ENCODE assay signal across 9 cellular contexts in the genomic region with DNA sequence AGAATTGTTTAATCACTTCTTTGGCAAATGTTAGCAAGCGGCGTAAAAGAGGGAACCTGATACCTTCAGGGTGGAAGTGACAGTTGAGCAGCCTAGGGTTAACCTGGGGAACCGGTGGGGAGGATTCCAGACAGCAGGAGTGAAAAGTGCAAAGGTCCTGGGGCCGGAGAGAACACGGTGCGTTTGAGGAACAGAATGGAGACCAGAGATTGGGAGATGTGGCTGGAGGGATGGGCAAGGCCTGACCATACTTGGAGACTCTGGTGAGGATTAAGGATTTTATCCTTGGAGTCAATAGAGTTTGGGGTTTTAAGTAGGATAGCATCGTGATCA. TPM values are rescaled to one million over a fixed set of nuclear protein-coding genes. Genes with fewer than 3 reads are reported as not detected.
A peak's percentile ranks its signal among the peaks of the same experiment; 100 is the strongest.
DNase-seq lines count a peak whose midpoint lies in the region; ATAC-seq, FAIRE-seq and TF ChIP-seq lines count a peak whose summit lies in the region.
"Had no signal": no experiment of that assay in that cellular context is flagged by ENCODE, and none has a peak within 500 bp of the region (broad histone marks: within the 10 kb centered on the region; RNA-seq: fewer than 3 reads in every experiment).

No MANE protein-coding gene starts in this region.

- H4K20me1 ChIP-seq in K562 (replicated peaks; ENCODE audit: control insufficient read depth, insufficient read depth, low read length): no peaks in the 10 kb centered on the region

- TF ChIP-seq CTCF in K562 (IDR thresholded peaks at IDR 0.05 in 2 of 3, conservative IDR thresholded peaks at IDR 0.05 in 1 of 3; ENCODE audit: insufficient read depth in 2 of 3, low read depth in 1 of 3, low read length in 3 of 3): no peak
- no peak for TF ChIP-seq CTCF in tibial nerve (IDR thresholded peaks at IDR 0.05)

- no peaks in the 10 kb centered on the region for H3K9me3 Mint-ChIP-seq in activated naive CD4-positive, alpha-beta T cell treated with anti-CD3 and anti-CD28 coated beads, Interleukin-2, amount 50 U/mL, for 24 hours

- H3K9me3 ChIP-seq in K562 (replicated peaks; ENCODE audit: control insufficient read depth, insufficient read depth, low read depth, low read length): no peaks in the 10 kb centered on the region
- no peaks in the 10 kb centered on the region for H3K9me3 ChIP-seq in tibial nerve

- H3K4me2 ChIP-seq in K562 (ENCODE audit: insufficient read depth, low read length): peak overlapping the region; percentile 82

- H3K79me2 ChIP-seq in K562 (ENCODE audit: control insufficient read depth, insufficient read depth, low read length): peaks cover 21% of the 10 kb centered on the region

- H3K36me3 ChIP-seq in K562 (ENCODE audit: control insufficient read depth, insufficient read depth, low read length): peaks cover 10% of the 10 kb centered on the region; the same call in 2 of the 3 replicates
- peaks cover 0 to 12% (median 0%) of the 10 kb centered on the region in 3 donors for H3K36me3 ChIP-seq in tibial nerve

- FAIRE-seq in K562 (lab: Jason Lieb, UNC) (no peak), HTR-8/SVneo (lab: Jason Lieb, UNC) (no peak)

- no peaks in the 10 kb centered on the region for H3K27me3 Mint-ChIP-seq in activated naive CD4-positive, alpha-beta T cell treated with anti-CD3 and anti-CD28 coated beads, Interleukin-2, amount 50 U/mL, for 24 hours

- 26% methylated on average over 7 of the region's 7 CpGs for WGBS in K562 (ENCODE audit: insufficient coverage, low coverage, missing lambda C conversion rate)
- 52 to 54% methylated on average over 7 of the region's 7 CpGs for WGBS in tibial nerve, 2 donors

- POLR2A ChIA-PET in K562 (lab: Yijun Ruan, JAX): interaction anchor here (0.7 to 2.3 kb wide), 4 partner anchors 8 to 153 kb away, joined by 5 to 9 read pairs (median 6); a partner anchor contains a TSS

- H3K27me3 ChIP-seq in K562 (ENCODE audit: control insufficient read depth in 2 of 2, insufficient read depth in 2 of 2, low read length in 2 of 2): no peaks in the 10 kb centered on the region
- no peaks in the 10 kb centered on the region for H3K27me3 ChIP-seq in tibial nerve

- peak overlapping the region; percentile 62 to 90; a peak in 2 of 4 replicates for H3K9ac ChIP-seq in K562 (ENCODE audit: insufficient read depth in 1 of 2, low read depth in 2 of 2, low read length in 2 of 2)

- H3K27ac Mint-ChIP-seq in activated naive CD4-positive, alpha-beta T cell treated with anti-CD3 and anti-CD28 coated beads, Interleukin-2, amount 50 U/mL, for 24 hours: peak overlapping the region; percentile 19

- no peak for TF ChIP-seq RAD21 in K562 (CRISPR knock-in tag; conservative IDR thresholded peaks at IDR 0.05 in 1 of 2, IDR thresholded peaks at IDR 0.05 in 1 of 2)

- H3K9me1 ChIP-seq in K562 (ENCODE audit: control insufficient read depth, insufficient read depth, low read length): no peaks in the 10 kb centered on the region

- in situ Hi-C loops in K562 (cut with MboI): no loop called here

- CTCF ChIA-PET in K562 (lab: Yijun Ruan, JAX; ENCODE audit: low intra/inter-chr PET ratio): no interaction called here

- H2AFZ ChIP-seq in K562 (ENCODE audit: low read depth, low read length): peak overlapping the region; percentile 91

- H3K4me3 ChIP-seq in K562: peak overlapping the region; percentile 40
- H3K4me3 ChIP-seq in tibial nerve: peak overlapping the region in 3 of 4 donors; percentile 45 to 82 (median 79)

- H3K27ac ChIP-seq in K562 (ENCODE audit: extremely low read depth, low read depth, low read length): peak overlapping the region; percentile 23; the same call in 1 of the 3 replicates
- peak overlapping the region in 2 of 4 donors; percentile 88 to 94 for H3K27ac ChIP-seq in tibial nerve

- BruUV-seq in K562 (replicated peaks; lab: Mats Ljungman, UMichigan): no TSS peak

- H3K4me1 Mint-ChIP-seq in activated naive CD4-positive, alpha-beta T cell treated with anti-CD3 and anti-CD28 coated beads, Interleukin-2, amount 50 U/mL, for 24 hours: peaks cover 33% of the 10 kb centered on the region

- intact Hi-C loops in K562 (cut with micrococcal nuclease): loop anchor here (2.0 kb wide), 1 partner anchor 36 kb away; no protein-coding TSS in a partner anchor

- H3K4me1 ChIP-seq in K562 (replicated peaks in 1 of 2; ENCODE audit: control insufficient read depth in 2 of 2, insufficient read depth in 2 of 2, low read length in 2 of 2) (peaks cover 21 to 39% of the 10 kb centered on the region in 2 experiments), tibial nerve (peaks cover 0 to 36% (median 22%) of the 10 kb centered on the region in 4 donors)

- TF ChIP-seq POLR2A in K562 (conservative IDR thresholded peaks at IDR 0.05) (no peak), tibial nerve (IDR thresholded peaks at IDR 0.05) (no peak)

- H3K4me3 Mint-ChIP-seq in activated naive CD4-positive, alpha-beta T cell treated with anti-CD3 and anti-CD28 coated beads, Interleukin-2, amount 50 U/mL, for 24 hours: peak overlapping the region; percentile 92

- no peak for TF ChIP-seq EP300 in K562 (IDR thresholded peaks at IDR 0.05; ENCODE audit: low read length)
- no peak for TF ChIP-seq EP300 in tibial nerve (IDR thresholded peaks at IDR 0.05)

- no peak for ATAC-seq in K562

- DNase-seq in activated naive CD4-positive, alpha-beta T cell treated with Interleukin-2 at 50 U/mL for 16 hours: no peak
- DNase-seq in K562 (ENCODE audit: extremely low read depth in 1 of 4, low spot score in 3 of 4) (no peak), medulla oblongata (ENCODE audit: extremely low spot score) (peak; percentile 9), tibial nerve (ENCODE audit: low spot score in 2 of 2) (no peak), HTR-8/SVneo (ENCODE audit: insufficient read length, low spot score) (no peak), activated T-cell treated with anti-CD3 and anti-CD28 coated beads for 4 hours (no peak)
- DNase-seq in stimulated activated CD4-positive, alpha-beta T cell treated with anti-CD3 and anti-CD28 coated beads, Interleukin-4, amount 100 ng/mL, for 24 hours: no peak
- DNase-seq: NCI-H1417 treated with DMSO at 0.1 percent for 48 hours had no signal

- H3K36me3 Mint-ChIP-seq in activated naive CD4-positive, alpha-beta T cell treated with anti-CD3 and anti-CD28 coated beads, Interleukin-2, amount 50 U/mL, for 24 hours: no peaks in the 10 kb centered on the region

RNA-seq across cellular contexts. Expression of a gene that starts 2.3 kb away (rescaled TPM):
- total RNA-seq in K562 (2011; cell fraction: chromatin; rRNA removed; ENCODE audit: low replicate concordance): 16.3 and 42.5 TPM in 2 replicates
- 25.9 and 29.5 TPM in 2 replicates for total RNA-seq in K562 (2011; cell fraction: nucleolus; rRNA removed)
- 22.4 and 27.7 TPM in 2 replicates for total RNA-seq in K562 (2011; cell fraction: nucleoplasm; rRNA removed)
- 8.5 and 8.9 TPM in 2 replicates for total RNA-seq in K562 (2014; rRNA removed)
- total RNA-seq in K562 (2014; rRNA removed; fragmentation: Illumina TruSeq; extraction: Trizol): 3.5 and 3.8 TPM in 2 replicates
- total RNA-seq in K562 (2015; rRNA removed; fragmentation: Illumina TruSeq; extraction: Trizol): 5.3 and 8.0 TPM in 2 replicates
- 16.4 and 20.8 TPM in 2 replicates for total RNA-seq in K562 (2021)
- 4.5 and 7.4 TPM in 2 replicates for polyA plus RNA-seq in K562 (2011; rRNA removed)
- polyA plus RNA-seq in K562 (2011; cell fraction: cytosol; rRNA removed): 7.7 and 11.0 TPM in 2 replicates
- 12.9 and 18.2 TPM in 2 replicates for polyA plus RNA-seq in K562 (2011; cell fraction: nucleus; rRNA removed)
- polyA plus RNA-seq in K562 (2012): 5.2 and 7.5 TPM in 2 replicates
- 5.3 and 8.5 TPM in 2 replicates for polyA plus RNA-seq in K562 (2014; fragmentation: Illumina TruSeq; extraction: Trizol)
- under 1 TPM; 0.80 to 0.84 TPM for polyA plus RNA-seq in K562 (2014; fragmentation: Nextera tagmentation; extraction: Ambion mirVana)
- polyA plus RNA-seq in K562 (2014; rRNA removed): 7.0 and 12.1 TPM in 2 replicates
- polyA minus RNA-seq in K562 (2011; rRNA and poly(A)+ RNA removed): 4.9 and 5.7 TPM in 2 replicates
- 4.1 and 7.2 TPM in 2 replicates for polyA minus RNA-seq in K562 (2011; cell fraction: cytosol; rRNA and poly(A)+ RNA removed)
- 5.7 and 7.8 TPM in 2 replicates for polyA minus RNA-seq in K562 (2011; cell fraction: nucleus; rRNA and poly(A)+ RNA removed)
- total RNA-seq in tibial nerve: 10 to 100 TPM; 20.3 to 43.2 (median 34.4) TPM

RNA-seq across cellular contexts. Expression of a gene that starts 18.9 kb away (rescaled TPM):
- total RNA-seq in K562 (2011; cell fraction: chromatin; rRNA removed; ENCODE audit: low replicate concordance): not detected in 2 replicates
- not detected in 2 replicates for total RNA-seq in K562 (2011; cell fraction: nucleolus; rRNA removed)
- not detected in 2 replicates for total RNA-seq in K562 (2011; cell fraction: nucleoplasm; rRNA removed)
- not detected in 2 replicates for total RNA-seq in K562 (2014; rRNA removed)
- not detected in 2 replicates for total RNA-seq in K562 (2014; rRNA removed; fragmentation: Illumina TruSeq; extraction: Trizol)
- not detected in 2 replicates for total RNA-seq in K562 (2015; rRNA removed; fragmentation: Illumina TruSeq; extraction: Trizol)
- total RNA-seq in K562 (2021): not detected in 2 replicates
- polyA plus RNA-seq in K562 (2011; rRNA removed): not detected in 2 replicates
- polyA plus RNA-seq in K562 (2011; cell fraction: cytosol; rRNA removed): not detected in 2 replicates
- polyA plus RNA-seq in K562 (2011; cell fraction: nucleus; rRNA removed): 0.21 TPM in 1 of 2 replicates, not detected in the other
- not detected in 2 replicates for polyA plus RNA-seq in K562 (2012)
- polyA plus RNA-seq in K562 (2014; fragmentation: Illumina TruSeq; extraction: Trizol): not detected in 2 replicates
- polyA plus RNA-seq in K562 (2014; fragmentation: Nextera tagmentation; extraction: Ambion mirVana): not detected
- not detected in 2 replicates for polyA plus RNA-seq in K562 (2014; rRNA removed)
- polyA minus RNA-seq in K562 (2011; rRNA and poly(A)+ RNA removed): not detected in 2 replicates
- polyA minus RNA-seq in K562 (2011; cell fraction: cytosol; rRNA and poly(A)+ RNA removed): not detected in 2 replicates
- not detected in 2 replicates for polyA minus RNA-seq in K562 (2011; cell fraction: nucleus; rRNA and poly(A)+ RNA removed)
- not detected for total RNA-seq in tibial nerve

RNA-seq across cellular contexts. Expression of a gene that starts 25.9 kb away (rescaled TPM):
- total RNA-seq in K562 (2011; cell fraction: chromatin; rRNA removed; ENCODE audit: low replicate concordance): not detected in 2 replicates
- not detected in 2 replicates for total RNA-seq in K562 (2011; cell fraction: nucleolus; rRNA removed)
- total RNA-seq in K562 (2011; cell fraction: nucleoplasm; rRNA removed): not detected in 2 replicates
- total RNA-seq in K562 (2014; rRNA removed) (not detected in 2 replicates), K562 (2014; rRNA removed; fragmentation: Illumina TruSeq; extraction: Trizol) (not detected in 2 replicates), K562 (2015; rRNA removed; fragmentation: Illumina TruSeq; extraction: Trizol) (not detected in 2 replicates), K562 (2021) (not detected in 2 replicates), tibial nerve (not detected)
- polyA plus RNA-seq in K562 (2011; rRNA removed) (not detected in 2 replicates), K562 (2014; fragmentation: Illumina TruSeq; extraction: Trizol) (not detected in 2 replicates), K562 (2014; fragmentation: Nextera tagmentation; extraction: Ambion mirVana) (not detected), K562 (2014; rRNA removed) (not detected in 2 replicates)
- polyA plus RNA-seq in K562 (2011; cell fraction: cytosol; rRNA removed): 0.97 TPM in 1 of 2 replicates, not detected in the other
- not detected in 2 replicates for polyA plus RNA-seq in K562 (2011; cell fraction: nucleus; rRNA removed)
- 0.42 TPM in 1 of 2 replicates, not detected in the other for polyA plus RNA-seq in K562 (2012)
- not detected in 2 replicates for polyA minus RNA-seq in K562 (2011; rRNA and poly(A)+ RNA removed)
- polyA minus RNA-seq in K562 (2011; cell fraction: cytosol; rRNA and poly(A)+ RNA removed): not detected in 2 replicates
- not detected in 2 replicates for polyA minus RNA-seq in K562 (2011; cell fraction: nucleus; rRNA and poly(A)+ RNA removed)

RNA-seq across cellular contexts. Expression of a gene that starts 33.2 kb away (rescaled TPM):
- 11.5 and 33.7 TPM in 2 replicates for total RNA-seq in K562 (2011; cell fraction: chromatin; rRNA removed; ENCODE audit: low replicate concordance)
- 25.3 and 25.8 TPM in 2 replicates for total RNA-seq in K562 (2011; cell fraction: nucleolus; rRNA removed)
- total RNA-seq in K562 (2011; cell fraction: nucleoplasm; rRNA removed): 16.5 and 22.7 TPM in 2 replicates
- total RNA-seq in K562 (2014; rRNA removed): 22.2 and 25.3 TPM in 2 replicates
- total RNA-seq in K562 (2014; rRNA removed; fragmentation: Illumina TruSeq; extraction: Trizol): 4.9 and 8.2 TPM in 2 replicates
- total RNA-seq in K562 (2015; rRNA removed; fragmentation: Illumina TruSeq; extraction: Trizol): 16.8 and 18.3 TPM in 2 replicates
- total RNA-seq in K562 (2021): 24.4 and 28.4 TPM in 2 replicates
- polyA plus RNA-seq in K562 (2011; rRNA removed): 13.1 and 19.3 TPM in 2 replicates
- 26.0 and 56.4 TPM in 2 replicates for polyA plus RNA-seq in K562 (2011; cell fraction: cytosol; rRNA removed)
- 80.7 and 101 TPM in 2 replicates for polyA plus RNA-seq in K562 (2011; cell fraction: nucleus; rRNA removed)
- 24.8 and 32.1 TPM in 2 replicates for polyA plus RNA-seq in K562 (2012)
- polyA plus RNA-seq in K562 (2014; fragmentation: Illumina TruSeq; extraction: Trizol): 16.5 and 24.8 TPM in 2 replicates
- polyA plus RNA-seq in K562 (2014; fragmentation: Nextera tagmentation; extraction: Ambion mirVana): 1 to 10 TPM in 1 of 2 experiments, under 1 TPM in 1; 0.97 to 1.1 TPM
- 36.1 and 37.3 TPM in 2 replicates for polyA plus RNA-seq in K562 (2014; rRNA removed)
- polyA minus RNA-seq in K562 (2011; rRNA and poly(A)+ RNA removed): 2.8 and 5.1 TPM in 2 replicates
- 6.8 and 9.5 TPM in 2 replicates for polyA minus RNA-seq in K562 (2011; cell fraction: cytosol; rRNA and poly(A)+ RNA removed)
- polyA minus RNA-seq in K562 (2011; cell fraction: nucleus; rRNA and poly(A)+ RNA removed): 8.1 and 10.2 TPM in 2 replicates
- total RNA-seq in tibial nerve: 10 to 100 TPM; 10.5 to 28.5 (median 16.8) TPM

RNA-seq across cellular contexts. Expression of a gene that starts 34.9 kb away (rescaled TPM):
- 0.19 TPM in 1 of 2 replicates, not detected in the other for total RNA-seq in K562 (2011; cell fraction: chromatin; rRNA removed; ENCODE audit: low replicate concordance)
- 0.33 and 0.39 TPM in 2 replicates for total RNA-seq in K562 (2011; cell fraction: nucleolus; rRNA removed)
- 0.15 TPM in 2 replicates for total RNA-seq in K562 (2011; cell fraction: nucleoplasm; rRNA removed)
- total RNA-seq in K562 (2014; rRNA removed) (not detected in 2 replicates), K562 (2014; rRNA removed; fragmentation: Illumina TruSeq; extraction: Trizol) (not detected in 2 replicates), K562 (2015; rRNA removed; fragmentation: Illumina TruSeq; extraction: Trizol) (not detected in 2 replicates), K562 (2021) (not detected in 2 replicates), tibial nerve (10 to 100 TPM in 1 of 4 donors, 1 to 10 TPM in 1, under 1 TPM in 2; 0.21 to 15.3 (median 0.74) TPM)
- polyA plus RNA-seq in K562 (2011; rRNA removed) (0.04 and 0.11 TPM in 2 replicates), K562 (2014; fragmentation: Illumina TruSeq; extraction: Trizol) (0.10 TPM in 1 of 2 replicates, not detected in the other), K562 (2014; fragmentation: Nextera tagmentation; extraction: Ambion mirVana) (not detected), K562 (2014; rRNA removed) (0.12 TPM in 1 of 2 replicates, not detected in the other)
- polyA plus RNA-seq in K562 (2011; cell fraction: cytosol; rRNA removed): 0.07 and 0.10 TPM in 2 replicates
- 0.07 and 0.40 TPM in 2 replicates for polyA plus RNA-seq in K562 (2011; cell fraction: nucleus; rRNA removed)
- 0.16 and 0.26 TPM in 2 replicates for polyA plus RNA-seq in K562 (2012)
- not detected in 2 replicates for polyA minus RNA-seq in K562 (2011; rRNA and poly(A)+ RNA removed)
- not detected in 2 replicates for polyA minus RNA-seq in K562 (2011; cell fraction: cytosol; rRNA and poly(A)+ RNA removed)
- 0.33 TPM in 1 of 2 replicates, not detected in the other for polyA minus RNA-seq in K562 (2011; cell fraction: nucleus; rRNA and poly(A)+ RNA removed)
